9 cellular contexts compared by ENCODE assay signal in genomic region chr2:145744541-145745386, GRCh38.
DNase-seq lines count a peak whose midpoint lies in the region; ATAC-seq and TF ChIP-seq lines count a peak whose summit lies in the region.
"Had no signal": no experiment of that assay in that cellular context is flagged by ENCODE, and none has a peak within 500 bp of the region (broad histone marks: within the 10 kb centered on the region; RNA-seq: fewer than 3 reads in every experiment).

No MANE protein-coding gene starts in this region.

- TF ChIP-seq CTCF in left lung (IDR thresholded peaks at IDR 0.05) (no peak), esophagus squamous epithelium (IDR thresholded peaks at IDR 0.05) (no peak), esophagus muscularis mucosa (IDR thresholded peaks at IDR 0.05) (no peak)

- intact Hi-C loops in left lung (cut with DNase I), result no loop called here
- intact Hi-C loops in esophagus squamous epithelium (cut with DNase I), result no loop called here
- intact Hi-C loops in esophagus muscularis mucosa (cut with DNase I), result no loop called here

- H3K4me3 ChIP-seq in left lung, result no peak overlapping the region
- no peak overlapping the region for H3K4me3 ChIP-seq in esophagus squamous epithelium
- no peak overlapping the region for H3K4me3 ChIP-seq in H7 (ENCODE audit: insufficient read depth, low read depth, low read length)
- no peak overlapping the region for H3K4me3 ChIP-seq in esophagus muscularis mucosa
- H3K4me3 ChIP-seq: upper lobe of left lung had no signal

- H3K4me1 ChIP-seq in left lung, result peaks cover 3 to 29% of the 10 kb centered on the region in 2 donors
- peaks cover 0 to 8% (median 6%) of the 10 kb centered on the region in 3 donors for H3K4me1 ChIP-seq in esophagus squamous epithelium
- H3K4me1 ChIP-seq in esophagus muscularis mucosa, result peaks cover 0 to 10% (median 4%) of the 10 kb centered on the region in 4 donors
- H3K4me1 ChIP-seq: upper lobe of left lung had no signal

- H3K36me3 ChIP-seq in left lung (no peaks in the 10 kb centered on the region), esophagus squamous epithelium (no peaks in the 10 kb centered on the region), H7 (replicated peaks; ENCODE audit: control insufficient read depth, insufficient read depth, low read length) (no peaks in the 10 kb centered on the region), esophagus muscularis mucosa (no peaks in the 10 kb centered on the region)
- H3K36me3 ChIP-seq: upper lobe of left lung had no signal

- H3K27ac ChIP-seq in left lung, result peak overlapping the region in 1 of 2 donors; percentile 19
- no peak overlapping the region for H3K27ac ChIP-seq in esophagus squamous epithelium
- H3K27ac ChIP-seq in esophagus muscularis mucosa (replicated peaks in 1 of 4), result no peak overlapping the region
- H3K27ac ChIP-seq: upper lobe of left lung had no signal

- WGBS in esophagus squamous epithelium, 2 donors, result 56 to 63% methylated on average over 4 of the region's 4 CpGs
- WGBS in esophagus muscularis mucosa, result 62% methylated on average over 4 of the region's 4 CpGs

- no peak for TF ChIP-seq EP300 in esophagus muscularis mucosa (IDR thresholded peaks at IDR 0.05)

- DNase-seq in OCI-M1 (lab: John Stamatoyannopoulos, UW) (peak; percentile 82), left lung (no peak), esophagus squamous epithelium (lab: John Stamatoyannopoulos, UW) (no peak), H7 (no peak), esophagus muscularis mucosa (ENCODE audit: extremely low spot score) (no peak), NCI-H510A (lab: John Stamatoyannopoulos, UW) (no peak)
- DNase-seq: upper lobe of left lung had no signal

- H3K27me3 ChIP-seq in left lung (no peaks in the 10 kb centered on the region), esophagus squamous epithelium (no peaks in the 10 kb centered on the region), H7 (ENCODE audit: control insufficient read depth, insufficient read depth, low read length) (no peaks in the 10 kb centered on the region), esophagus muscularis mucosa (no peaks in the 10 kb centered on the region)
- H3K27me3 ChIP-seq: upper lobe of left lung had no signal

- H3K9me3 ChIP-seq in left lung (no peaks in the 10 kb centered on the region), esophagus squamous epithelium (no peaks in the 10 kb centered on the region), esophagus muscularis mucosa (no peaks in the 10 kb centered on the region)
- H3K9me3 ChIP-seq: upper lobe of left lung had no signal

- TF ChIP-seq POLR2A in esophagus squamous epithelium (IDR thresholded peaks at IDR 0.05) (no peak), esophagus muscularis mucosa (IDR thresholded peaks at IDR 0.05; ENCODE audit: low read depth) (no peak)

- ATAC-seq in GM18867 (IDR thresholded peaks at IDR 0.05; ENCODE audit: unreplicated experiment) (peak; percentile 77), HG02642 (IDR thresholded peaks at IDR 0.05; ENCODE audit: poor library complexity, unreplicated experiment) (peak; percentile 81), left lung (peak; percentile 68)
